Comparison of ENCODE assay signal across 11 cellular contexts in the genomic region with DNA sequence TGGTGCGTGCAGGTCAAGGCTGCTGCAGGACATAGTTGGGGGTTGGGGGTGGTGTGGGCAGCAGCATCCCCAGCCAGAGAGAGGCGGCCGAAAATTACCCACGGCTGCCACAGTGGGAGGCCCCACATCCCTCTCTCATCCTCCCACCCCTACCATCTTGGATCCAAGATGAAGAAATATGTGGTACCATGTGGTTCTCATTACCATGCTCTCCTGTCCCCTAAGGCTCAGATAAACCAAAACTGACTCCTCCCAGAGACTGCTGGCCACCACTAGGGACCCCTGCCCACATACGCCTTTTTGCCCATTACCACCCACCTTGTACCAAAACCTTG.
DNase-seq lines count a peak whose midpoint lies in the region; ATAC-seq and TF ChIP-seq lines count a peak whose summit lies in the region.
"Had no signal": no experiment of that assay in that cellular context is flagged by ENCODE, and none has a peak within 500 bp of the region (broad histone marks: within the 10 kb centered on the region; RNA-seq: fewer than 3 reads in every experiment).

No MANE protein-coding gene starts in this region.

- DNase-seq in AG04450 (ENCODE audit: low read depth, low spot score) (no peak), fibroblast of villous mesenchyme (ENCODE audit: low read depth) (no peak), sigmoid colon (no peak), Kasumi-1 (lab: John Stamatoyannopoulos, UW) (no peak), NCI-H1105 treated with DMSO at 0.1 percent for 48 hours (lab: John Stamatoyannopoulos, UW) (no peak), H7 (no peak)
- DNase-seq: central memory CD4-positive, alpha-beta T cell; midbrain; NCI-H1930 had no signal

- no peaks in the 10 kb centered on the region for H3K27me3 ChIP-seq in AG04450 (ENCODE audit: control insufficient read depth, insufficient read depth, low read length)
- H3K27me3 ChIP-seq in sigmoid colon, result no peaks in the 10 kb centered on the region
- no peaks in the 10 kb centered on the region for H3K27me3 ChIP-seq in H7 (ENCODE audit: control insufficient read depth, insufficient read depth, low read length)

- no peaks in the 10 kb centered on the region for H3K9me3 ChIP-seq in AG04450 (ENCODE audit: control insufficient read depth, insufficient read depth, low read length)
- H3K9me3 ChIP-seq in sigmoid colon, result no peaks in the 10 kb centered on the region

- no peak for TF ChIP-seq CTCF in AG04450 (IDR thresholded peaks at IDR 0.05; ENCODE audit: low read depth, low read length)
- TF ChIP-seq CTCF in VCaP (conservative IDR thresholded peaks at IDR 0.05), result no peak
- no peak for TF ChIP-seq CTCF in fibroblast of villous mesenchyme (IDR thresholded peaks at IDR 0.05; ENCODE audit: insufficient read depth, low read depth, low read length)
- no peak for TF ChIP-seq CTCF in sigmoid colon (IDR thresholded peaks at IDR 0.05)

- no peak for TF ChIP-seq POLR2A in sigmoid colon (IDR thresholded peaks at IDR 0.05)

- ATAC-seq in HG03457 (IDR thresholded peaks at IDR 0.05; ENCODE audit: unreplicated experiment), result no peak

- POLR2A ChIA-PET in AG04450 (lab: Yijun Ruan, JAX), result interaction anchor here (1.0 to 2.0 kb wide), 8 partner anchors 32 to 120 kb away, joined by 3 to 14 read pairs (median 6); partner anchors contain the start of gene HIC1

- WGBS in sigmoid colon, 2 donors, result 79 to 86% methylated on average over 5 of the region's 5 CpGs

- CTCF ChIA-PET in AG04450 (lab: Charles Lee), result interaction anchor here (1.4 kb wide), 1 partner anchor 69 kb away, joined by 4 read pairs; no protein-coding TSS in a partner anchor

- TF ChIP-seq EP300 in sigmoid colon (IDR thresholded peaks at IDR 0.05), result no peak

- H3K27ac ChIP-seq in AG04450 (ENCODE audit: low read depth, low read length) (peak overlapping the region; percentile 98), VCaP (peak overlapping the region; percentile 85), sigmoid colon (peak overlapping the region; percentile 82 to 95 (median 89))

- H3K4me1 ChIP-seq in sigmoid colon, result peaks cover 0 to 93% (median 90%) of the 10 kb centered on the region in 4 donors

- no peak overlapping the region for H3K4me3 ChIP-seq in AG04450 (ENCODE audit: low read depth, low read length)
- H3K4me3 ChIP-seq in fibroblast of villous mesenchyme (ENCODE audit: low read depth, low read length), result peak overlapping the region; percentile 16
- peak overlapping the region in 1 of 4 donors; percentile 5 for H3K4me3 ChIP-seq in sigmoid colon
- no peak overlapping the region for H3K4me3 ChIP-seq in H7 (ENCODE audit: insufficient read depth, low read depth, low read length)

- intact Hi-C loops in sigmoid colon (cut with DNase I), result loop anchor here (2.0 kb wide), 1 partner anchor 40 kb away; no protein-coding TSS in a partner anchor

- peaks cover 0 to 3% (median 1%) of the 10 kb centered on the region in 4 donors for H3K36me3 ChIP-seq in sigmoid colon
- no peaks in the 10 kb centered on the region; the same call in 1 of the 2 replicates for H3K36me3 ChIP-seq in H7 (replicated peaks; ENCODE audit: control insufficient read depth, insufficient read depth, low read length)
